ENCODE assay signal across 1 cellular context in genomic region chr7:36961097-36961496, GRCh38.
TF ChIP-seq lines count a peak whose summit lies in the region.

No MANE protein-coding gene starts in this region.

TF ChIP-seq in GM23338, 12 proteins besides CTCF, POLR2A, EP300 and RAD21 (continued from another document):
- no peak for TF ChIP-seq JUNB (IDR thresholded peaks at IDR 0.05; ENCODE audit: unreplicated experiment)
- no peak for TF ChIP-seq EZH2phosphoT487 (IDR thresholded peaks at IDR 0.05; ENCODE audit: unreplicated experiment)
- TF ChIP-seq EZH2 (IDR thresholded peaks at IDR 0.05; ENCODE audit: low read depth, unreplicated experiment) = no peak
- no peak for TF ChIP-seq ZNF462 (CRISPR knock-in tag; IDR thresholded peaks at IDR 0.05)
- no peak for TF ChIP-seq STAT1 (IDR thresholded peaks at IDR 0.05; ENCODE audit: unreplicated experiment)
- no peak for TF ChIP-seq CREB1 (CRISPR knock-in tag; IDR thresholded peaks at IDR 0.05; ENCODE audit: low read depth)
- TF ChIP-seq POLR2AphosphoS5 (IDR thresholded peaks at IDR 0.05; ENCODE audit: low read depth) = no peak
- TF ChIP-seq REST (IDR thresholded peaks at IDR 0.05; ENCODE audit: unreplicated experiment) = no peak
TF ChIP-seq in GM23338: peak in this region for 0.
